8 cellular contexts compared by ENCODE assay signal in genomic region chr1:12601690-12602632, GRCh38. TPM values are rescaled to one million over a fixed set of nuclear protein-coding genes. Genes with fewer than 3 reads are reported as not detected.
DNase-seq lines count a peak whose midpoint lies in the region; ATAC-seq, FAIRE-seq and TF ChIP-seq lines count a peak whose summit lies in the region.

No MANE protein-coding gene starts in this region.

- H3K4me3 Mint-ChIP-seq in activated naive CD4-positive, alpha-beta T cell treated with anti-CD3 and anti-CD28 coated beads, Interleukin-2, amount 10 ng/mL, durations not matched to agents 7 days and 5 days, result no peak overlapping the region
- no peak overlapping the region for H3K4me3 Mint-ChIP-seq in activated naive CD4-positive, alpha-beta T cell treated with anti-CD3 and anti-CD28 coated beads for 36 hours
- H3K4me3 Mint-ChIP-seq in activated naive CD8-positive, alpha-beta T cell, result no peak overlapping the region

- no peak for TF ChIP-seq CTCF in testis (IDR thresholded peaks at IDR 0.05)

- TF ChIP-seq POLR2A in testis (IDR thresholded peaks at IDR 0.05), result no peak

- no peaks in the 10 kb centered on the region for H3K27me3 ChIP-seq in testis

- DNase-seq in activated naive CD4-positive, alpha-beta T cell treated with anti-CD3 and anti-CD28 coated beads, Interleukin-2, amount 10 ng/mL, durations not matched to agents 7 days and 5 days, result no peak
- no peak for DNase-seq in activated naive CD4-positive, alpha-beta T cell treated with anti-CD3 and anti-CD28 coated beads for 36 hours
- DNase-seq in left colon, result no peak
- peak; percentile 68 for DNase-seq in urothelium cell line (ENCODE audit: low spot score)
- no peak for DNase-seq in testis
- DNase-seq in NCI-H82 (lab: John Stamatoyannopoulos, UW), result no peak

- no peaks in the 10 kb centered on the region for H3K4me1 ChIP-seq in testis

- CTCF ChIA-PET in activated naive CD4-positive, alpha-beta T cell treated with anti-CD3 and anti-CD28 coated beads, Interleukin-2, amount 10 ng/mL, durations not matched to agents 7 days and 5 days (lab: Charles Lee), result interaction anchor here (1.2 to 2.9 kb wide), 9 partner anchors 9 to 92 kb away, joined by 4 to 21 read pairs (median 6); partner anchors contain the start of gene DHRS3
- CTCF ChIA-PET in activated naive CD4-positive, alpha-beta T cell treated with anti-CD3 and anti-CD28 coated beads for 36 hours (lab: Charles Lee), result interaction anchor here (0.6 to 2.1 kb wide), 11 partner anchors 10 to 274 kb away, joined by 3 to 8 read pairs (median 3); partner anchors contain the start of gene DHRS3

- H3K9me3 Mint-ChIP-seq in activated naive CD4-positive, alpha-beta T cell treated with anti-CD3 and anti-CD28 coated beads, Interleukin-2, amount 10 ng/mL, durations not matched to agents 7 days and 5 days, result peaks cover 3% of the 10 kb centered on the region
- peaks cover 3% of the 10 kb centered on the region for H3K9me3 Mint-ChIP-seq in activated naive CD4-positive, alpha-beta T cell treated with anti-CD3 and anti-CD28 coated beads for 36 hours
- H3K9me3 Mint-ChIP-seq in activated naive CD8-positive, alpha-beta T cell (ENCODE audit: low read depth), result no peaks in the 10 kb centered on the region

- ATAC-seq in left colon (peak; percentile 24), HG03520 (IDR thresholded peaks at IDR 0.05; ENCODE audit: unreplicated experiment) (no peak)

- H3K27ac Mint-ChIP-seq in activated naive CD4-positive, alpha-beta T cell treated with anti-CD3 and anti-CD28 coated beads, Interleukin-2, amount 10 ng/mL, durations not matched to agents 7 days and 5 days, result peak overlapping the region; percentile 69
- H3K27ac Mint-ChIP-seq in activated naive CD4-positive, alpha-beta T cell treated with anti-CD3 and anti-CD28 coated beads for 36 hours, result no peak overlapping the region
- H3K27ac Mint-ChIP-seq in activated naive CD8-positive, alpha-beta T cell, result peak overlapping the region; percentile 73

- 87 to 93% methylated on average over 7 to 13 of the region's 13 CpGs for WGBS in testis, 2 donors

- peaks cover 15% of the 10 kb centered on the region for H3K27me3 Mint-ChIP-seq in activated naive CD4-positive, alpha-beta T cell treated with anti-CD3 and anti-CD28 coated beads, Interleukin-2, amount 10 ng/mL, durations not matched to agents 7 days and 5 days
- no peaks in the 10 kb centered on the region for H3K27me3 Mint-ChIP-seq in activated naive CD4-positive, alpha-beta T cell treated with anti-CD3 and anti-CD28 coated beads for 36 hours (ENCODE audit: low read depth)
- no peaks in the 10 kb centered on the region for H3K27me3 Mint-ChIP-seq in activated naive CD8-positive, alpha-beta T cell

- H3K4me1 Mint-ChIP-seq in activated naive CD4-positive, alpha-beta T cell treated with anti-CD3 and anti-CD28 coated beads, Interleukin-2, amount 10 ng/mL, durations not matched to agents 7 days and 5 days, result peaks cover 71% of the 10 kb centered on the region
- peaks cover 68% of the 10 kb centered on the region for H3K4me1 Mint-ChIP-seq in activated naive CD4-positive, alpha-beta T cell treated with anti-CD3 and anti-CD28 coated beads for 36 hours (ENCODE audit: low read depth)
- peaks cover 68% of the 10 kb centered on the region for H3K4me1 Mint-ChIP-seq in activated naive CD8-positive, alpha-beta T cell (ENCODE audit: low read depth)

- no peaks in the 10 kb centered on the region for H3K36me3 ChIP-seq in testis (ENCODE audit: low read depth, missing control alignments)

- intact Hi-C loops in activated naive CD4-positive, alpha-beta T cell treated with anti-CD3 and anti-CD28 coated beads for 36 hours (cut with micrococcal nuclease), result loop anchor here (1.0 to 5.0 kb wide), 2 partner anchors 17 to 195 kb away; no protein-coding TSS in a partner anchor
- intact Hi-C loops in left colon (cut with DNase I, micrococcal nuclease), result no loop called here
- intact Hi-C loops in testis (cut with DNase I; ENCODE audit: low total_unique reads), result no loop called here

- no peak overlapping the region for H3K4me3 ChIP-seq in testis

- peaks cover 38% of the 10 kb centered on the region for H3K36me3 Mint-ChIP-seq in activated naive CD4-positive, alpha-beta T cell treated with anti-CD3 and anti-CD28 coated beads, Interleukin-2, amount 10 ng/mL, durations not matched to agents 7 days and 5 days
- H3K36me3 Mint-ChIP-seq in activated naive CD4-positive, alpha-beta T cell treated with anti-CD3 and anti-CD28 coated beads for 36 hours (ENCODE audit: low read depth), result peaks cover 17% of the 10 kb centered on the region
- peaks cover 10% of the 10 kb centered on the region for H3K36me3 Mint-ChIP-seq in activated naive CD8-positive, alpha-beta T cell

- no peak overlapping the region for H3K27ac ChIP-seq in testis

- FAIRE-seq in urothelium cell line (lab: Jason Lieb, UNC), result peak; percentile 30

- H3K9me3 ChIP-seq in testis, result no peaks in the 10 kb centered on the region

RNA-seq across cellular contexts. Expression of gene DHRS3, which starts 16.0 kb away (rescaled TPM):
- total RNA-seq in activated naive CD4-positive, alpha-beta T cell treated with anti-CD3 and anti-CD28 coated beads for 36 hours, result 10 to 100 TPM; 45.5 to 45.7 TPM
- total RNA-seq in left colon (100 to 1,000 TPM in 1 of 2 donors, 10 to 100 TPM in 1; 73.2 to 106 TPM), testis (10 to 100 TPM; 27.1 to 30.2 TPM)
- polyA plus RNA-seq in testis (ENCODE audit: insufficient read depth, low read depth, low replicate concordance), result 38.7 TPM

RNA-seq across cellular contexts. Expression of gene AADACL4, which starts 41.9 kb away (rescaled TPM):
- total RNA-seq in activated naive CD4-positive, alpha-beta T cell treated with anti-CD3 and anti-CD28 coated beads for 36 hours, result not detected
- total RNA-seq in left colon (not detected), testis (not detected)
- polyA plus RNA-seq in testis (ENCODE audit: insufficient read depth, low read depth, low replicate concordance), result 0.66 TPM
